ENCODE assay signal across 20 cellular contexts in the genomic region with DNA sequence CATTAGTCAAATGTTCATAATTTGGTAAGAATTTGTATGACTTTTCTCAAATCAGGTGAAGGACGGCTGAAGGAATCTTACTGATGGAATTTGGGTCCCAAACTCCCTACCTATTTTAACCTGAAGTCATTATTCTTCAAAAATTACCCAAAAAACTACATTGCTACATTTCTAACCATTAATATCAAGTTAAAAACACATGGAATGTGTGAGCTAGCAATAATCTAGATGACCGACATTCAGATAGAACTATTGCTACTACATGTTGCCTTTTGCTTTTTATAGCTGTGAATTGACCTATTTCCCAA. TPM values are rescaled to one million over a fixed set of nuclear protein-coding genes. Genes with fewer than 3 reads are reported as not detected.
DNase-seq lines count a peak whose midpoint lies in the region; ATAC-seq, FAIRE-seq and TF ChIP-seq lines count a peak whose summit lies in the region.
"Had no signal": no experiment of that assay in that cellular context is flagged by ENCODE, and none has a peak within 500 bp of the region (broad histone marks: within the 10 kb centered on the region; RNA-seq: fewer than 3 reads in every experiment).

No MANE protein-coding gene starts in this region.

- peaks cover 9% of the 10 kb centered on the region for H3K9me3 Mint-ChIP-seq in astrocyte (ENCODE audit: unreplicated experiment)
- H3K9me3 Mint-ChIP-seq in nephron progenitor cell: peaks cover 34% of the 10 kb centered on the region
- H3K9me3 Mint-ChIP-seq: activated T-helper 1 cell treated with anti-CD3 and anti-CD28 coated beads, Interleukin-12 subunit alpha, Interleukin-12 subunit beta, Interleukin-2, Interleukin-4 antibody, amounts not matched to agents 30 ng/mL and 10 ng/mL and 1 ng/mL, durations not matched to agents 14 hours and 24 hours and 36 hours; central memory CD8-positive, alpha-beta T cell had no signal

- no peak for FAIRE-seq in astrocyte (lab: Jason Lieb, UNC)
- FAIRE-seq: pancreas, small intestine had no signal

- CTCF ChIA-PET in A673 (lab: Charles Lee): interaction anchor here (1.5 to 2.4 kb wide), 3 partner anchors 17 to 180 kb away, joined by 4 to 23 read pairs (median 5); no protein-coding TSS in a partner anchor

- BruUV-seq in A673 (replicated peaks; lab: Mats Ljungman, UMichigan): no TSS peak

- POLR2A ChIA-PET in A673 (lab: Charles Lee; ENCODE audit: low non-redundant PET): no interaction called here

- DNase-seq in astrocyte (ENCODE audit: low read depth) (no peak), nephron progenitor cell (no peak), A673 (ENCODE audit: low spot score) (no peak)
- DNase-seq in stimulated activated CD4-positive, alpha-beta T cell treated with anti-CD3 and anti-CD28 coated beads, Interleukin-15, amount 100 ng/mL, for 24 hours: no peak
- DNase-seq: kidney; NK-92 treated with Interleukin-12 subunit alpha and Interleukin-12 subunit beta, amount 100 ng/mL, for 24 hours had no signal

- no peaks in the 10 kb centered on the region for H3K9me2 ChIP-seq in DOHH2 (replicated peaks; ENCODE audit: control insufficient read depth, low read length)

- TF ChIP-seq CTCF in DOHH2 (IDR thresholded peaks at IDR 0.05; ENCODE audit: low read depth, low read length, poor library complexity, severe bottlenecking) (peak; percentile 4), KMS-11 (conservative IDR thresholded peaks at IDR 0.05; ENCODE audit: low read depth, low read length) (peak; percentile 42; the same call in 1 of the 2 replicates), astrocyte (IDR thresholded peaks at IDR 0.05; ENCODE audit: insufficient read depth, low read depth, low read length) (no peak), nephron progenitor cell (IDR thresholded peaks at IDR 0.05) (peak; percentile 42), A673 (conservative IDR thresholded peaks at IDR 0.05; ENCODE audit: low read depth, low read length) (no peak)

- no peak overlapping the region; the same call in 1 of the 2 replicates for H2AFZ ChIP-seq in KMS-11 (ENCODE audit: low read depth)
- H2AFZ ChIP-seq in astrocyte (ENCODE audit: low read depth, low read length): no peak overlapping the region

- H3K9ac ChIP-seq in KMS-11 (no peak overlapping the region), astrocyte (ENCODE audit: low read length) (no peak overlapping the region)

- no peaks in the 10 kb centered on the region for H3K36me3 ChIP-seq in DOHH2 (ENCODE audit: control insufficient read depth, low read length)
- H3K36me3 ChIP-seq in KMS-11 (ENCODE audit: insufficient read depth): no peaks in the 10 kb centered on the region
- H3K36me3 ChIP-seq in astrocyte (ENCODE audit: insufficient read depth, low read length): no peaks in the 10 kb centered on the region
- H3K36me3 ChIP-seq in A673 (ENCODE audit: insufficient read depth, low read length, poor library complexity, severe bottlenecking): no peaks in the 10 kb centered on the region
- H3K36me3 ChIP-seq: pancreas, Peyer's patch, suprapubic skin had no signal

- intact Hi-C loops in A673 (cut with micrococcal nuclease; ENCODE audit: unreplicated experiment): loop anchor here (1.0 kb wide), 4 partner anchors 135 to 189 kb away; no protein-coding TSS in a partner anchor

- H3F3A ChIP-seq in DOHH2 (ENCODE audit: control insufficient read depth, insufficient read depth): no peaks in the 10 kb centered on the region

- H3K27me3 Mint-ChIP-seq in astrocyte (ENCODE audit: low read depth, unreplicated experiment): peaks cover 6% of the 10 kb centered on the region
- peaks cover 4% of the 10 kb centered on the region for H3K27me3 Mint-ChIP-seq in nephron progenitor cell (ENCODE audit: low read depth, poor library complexity)

- H3K27ac Mint-ChIP-seq in astrocyte (ENCODE audit: unreplicated experiment): no peak overlapping the region
- H3K27ac Mint-ChIP-seq in nephron progenitor cell: no peak overlapping the region
- H3K27ac Mint-ChIP-seq: activated naive CD4-positive, alpha-beta T cell treated with anti-CD3 and anti-CD28 coated beads for 36 hours; activated T-helper 1 cell treated with anti-CD3 and anti-CD28 coated beads, Interleukin-12 subunit alpha, Interleukin-12 subunit beta, Interleukin-2, Interleukin-4 antibody, amounts not matched to agents 30 ng/mL and 10 ng/mL and 1 ng/mL, durations not matched to agents 14 hours and 24 hours and 36 hours; dendritic cell treated with granulocyte-macrophage colony-stimulating factor and Interleukin-4, amounts not matched to agents 40 ng/mL and 50 ng/mL, for 4 days had no signal

- no peaks in the 10 kb centered on the region for H3K4me1 ChIP-seq in DOHH2 (ENCODE audit: control insufficient read depth, low read length)
- no peaks in the 10 kb centered on the region for H3K4me1 ChIP-seq in KMS-11 (ENCODE audit: low read depth, poor library complexity, severe bottlenecking)
- H3K4me1 ChIP-seq in astrocyte (ENCODE audit: insufficient read depth, low read length): peaks cover 6% of the 10 kb centered on the region
- H3K4me1 ChIP-seq in A673 (ENCODE audit: insufficient read depth, low read length, poor library complexity, severe bottlenecking): peaks cover 25% of the 10 kb centered on the region
- H3K4me1 ChIP-seq: pancreas, Peyer's patch, suprapubic skin had no signal

- H3K27ac ChIP-seq in DOHH2 (ENCODE audit: low read depth, low read length) (no peak overlapping the region), KMS-11 (no peak overlapping the region), astrocyte (ENCODE audit: low read depth, low read length) (no peak overlapping the region), A673 (ENCODE audit: low read depth, low read length, poor library complexity, severe bottlenecking) (no peak overlapping the region)
- H3K27ac ChIP-seq: HL-60, pancreas, Peyer's patch, suprapubic skin had no signal

- H3K4me2 ChIP-seq in DOHH2 (ENCODE audit: low read length): no peak overlapping the region
- no peak overlapping the region for H3K4me2 ChIP-seq in KMS-11
- no peak overlapping the region for H3K4me2 ChIP-seq in astrocyte (ENCODE audit: low read length)

- 0 out of 2 replicates have a peak, but pooled peaks cover 5% of the 10 kb centered on the region for H3K27me3 ChIP-seq in DOHH2 (ENCODE audit: control insufficient read depth, low read length)
- no peaks in the 10 kb centered on the region for H3K27me3 ChIP-seq in KMS-11 (ENCODE audit: insufficient read depth, low read depth)
- H3K27me3 ChIP-seq in astrocyte (ENCODE audit: insufficient read depth, low read length): no peaks in the 10 kb centered on the region
- no peaks in the 10 kb centered on the region for H3K27me3 ChIP-seq in A673 (replicated peaks; ENCODE audit: insufficient read depth, low read depth, low read length, poor library complexity)
- H3K27me3 ChIP-seq: pancreas, Peyer's patch, suprapubic skin had no signal

- H3K36me3 Mint-ChIP-seq in astrocyte (ENCODE audit: low read depth, unreplicated experiment) (no peaks in the 10 kb centered on the region), nephron progenitor cell (ENCODE audit: low read depth) (peaks cover 24% of the 10 kb centered on the region)
- H3K36me3 Mint-ChIP-seq: naive thymus-derived CD8-positive, alpha-beta T cell had no signal

- no peaks in the 10 kb centered on the region for H4K20me1 ChIP-seq in DOHH2 (ENCODE audit: control insufficient read depth, insufficient read depth, low read depth, low read length)
- no peaks in the 10 kb centered on the region for H4K20me1 ChIP-seq in KMS-11 (ENCODE audit: insufficient read depth)
- H4K20me1 ChIP-seq in astrocyte (ENCODE audit: insufficient read depth, low read length): no peaks in the 10 kb centered on the region

- H3K4me1 Mint-ChIP-seq in astrocyte (ENCODE audit: low read depth, unreplicated experiment): peaks cover 2% of the 10 kb centered on the region
- peaks cover 23% of the 10 kb centered on the region for H3K4me1 Mint-ChIP-seq in nephron progenitor cell
- H3K4me1 Mint-ChIP-seq: central memory CD8-positive, alpha-beta T cell; naive thymus-derived CD8-positive, alpha-beta T cell had no signal

- H3K79me2 ChIP-seq in DOHH2 (ENCODE audit: control insufficient read depth, low read length) (no peaks in the 10 kb centered on the region), KMS-11 (ENCODE audit: insufficient read depth, low read depth) (no peaks in the 10 kb centered on the region), astrocyte (ENCODE audit: insufficient read depth, low read length) (no peaks in the 10 kb centered on the region)

- H3K4me3 ChIP-seq in DOHH2 (ENCODE audit: low read length): no peak overlapping the region
- H3K4me3 ChIP-seq in KMS-11 (IDR thresholded peaks at IDR 0.05; ENCODE audit: insufficient read depth, low read depth, low read length): no peak overlapping the region
- no peak overlapping the region for H3K4me3 ChIP-seq in astrocyte (ENCODE audit: insufficient read depth, low read depth, low read length)
- H3K4me3 ChIP-seq in A673 (ENCODE audit: low read depth, low read length, poor library complexity, severe bottlenecking): no peak overlapping the region
- H3K4me3 ChIP-seq: pancreas, Peyer's patch, suprapubic skin had no signal

- no peaks in the 10 kb centered on the region for H3K9me3 ChIP-seq in DOHH2 (ENCODE audit: control insufficient read depth, insufficient read depth, low read length)
- no peaks in the 10 kb centered on the region for H3K9me3 ChIP-seq in astrocyte (ENCODE audit: insufficient read depth, low read depth, low read length)
- peaks cover 10% of the 10 kb centered on the region for H3K9me3 ChIP-seq in A673 (ENCODE audit: low read depth, low read length, poor library complexity, severe bottlenecking)
- H3K9me3 ChIP-seq: pancreas had no signal

- ATAC-seq in HG03521 (IDR thresholded peaks at IDR 0.05; ENCODE audit: unreplicated experiment) (no peak), GM18858 (IDR thresholded peaks at IDR 0.05; ENCODE audit: unreplicated experiment) (no peak)

- H3K4me3 Mint-ChIP-seq in astrocyte (ENCODE audit: unreplicated experiment) (peak overlapping the region; percentile 58), nephron progenitor cell (no peak overlapping the region)
- H3K4me3 Mint-ChIP-seq: activated naive CD4-positive, alpha-beta T cell treated with anti-CD3 and anti-CD28 coated beads for 36 hours; activated T-helper 1 cell treated with anti-CD3 and anti-CD28 coated beads, Interleukin-12 subunit alpha, Interleukin-12 subunit beta, Interleukin-2, Interleukin-4 antibody, amounts not matched to agents 30 ng/mL and 10 ng/mL and 1 ng/mL, durations not matched to agents 14 hours and 24 hours and 36 hours; central memory CD8-positive, alpha-beta T cell; dendritic cell treated with granulocyte-macrophage colony-stimulating factor and Interleukin-4, amounts not matched to agents 40 ng/mL and 50 ng/mL, for 4 days; naive thymus-derived CD8-positive, alpha-beta T cell had no signal

RNA-seq across cellular contexts. Expression of a gene that starts 25.3 kb away (rescaled TPM):
- 51.6 and 62.6 TPM in 2 replicates for total RNA-seq in astrocyte
- 82.8 and 86.5 TPM in 2 replicates for total RNA-seq in A673 (2021)

Comparison
In these comparisons a context has a peak if more than half of its experiments do, and no peak if none do; other contexts are left out.
1. CTCF ChIP-seq: peak in DOHH2 (single experiment), KMS-11 (single experiment) and nephron progenitor cell (single experiment); none in astrocyte (single experiment) and A673 (single experiment).